23 cellular contexts compared by ENCODE assay signal in the genomic region with DNA sequence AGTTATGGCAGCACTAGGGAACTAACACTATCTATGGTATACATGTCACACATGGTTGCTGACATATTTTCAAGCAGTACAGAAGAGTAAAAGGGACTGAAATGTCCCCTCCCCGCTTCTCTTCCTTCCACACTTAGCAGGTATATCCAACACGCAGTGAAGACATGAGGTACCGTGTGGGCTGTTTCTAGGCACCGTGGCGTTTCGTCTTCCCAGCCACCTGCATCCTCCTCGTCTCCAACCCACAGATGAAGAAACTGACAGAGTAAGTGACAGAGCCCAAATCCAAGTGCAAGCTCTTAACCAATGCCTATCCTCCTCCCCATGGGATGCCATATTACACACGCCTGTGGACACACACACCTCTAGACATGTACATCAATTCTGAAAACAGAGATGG. TPM values are rescaled to one million over a fixed set of nuclear protein-coding genes. Genes with fewer than 3 reads are reported as not detected.
DNase-seq lines count a peak whose midpoint lies in the region; ATAC-seq and TF ChIP-seq lines count a peak whose summit lies in the region.
"Had no signal": no experiment of that assay in that cellular context is flagged by ENCODE, and none has a peak within 500 bp of the region (broad histone marks: within the 10 kb centered on the region; RNA-seq: fewer than 3 reads in every experiment).

No MANE protein-coding gene starts in this region.

- no peak for TF ChIP-seq CTCF in RWPE1 (conservative IDR thresholded peaks at IDR 0.05; ENCODE audit: low read depth)

- peaks cover 14% of the 10 kb centered on the region for H3K4me1 Mint-ChIP-seq in activated T-cell treated with anti-CD3 and anti-CD28 coated beads, Interleukin-2, amount 50 U/mL, for 24 hours (ENCODE audit: low read depth)
- peaks cover 13 to 19% (median 19%) of the 10 kb centered on the region in 3 donors for H3K4me1 Mint-ChIP-seq in T-cell
- H3K4me1 Mint-ChIP-seq in stimulated activated effector memory CD8-positive, alpha-beta T cell treated with anti-CD3 and anti-CD28 coated beads, Interleukin-12 subunit alpha, Interleukin-12 subunit beta, amount 100 ng/mL, for 72 hours = peaks cover 7% of the 10 kb centered on the region

- no peak overlapping the region for H3K4me3 Mint-ChIP-seq in activated T-cell treated with anti-CD3 and anti-CD28 coated beads, Interleukin-2, amount 50 U/mL, for 24 hours
- H3K4me3 Mint-ChIP-seq in T-cell = peak overlapping the region in 1 of 3 donors; percentile 63
- H3K4me3 Mint-ChIP-seq in stimulated activated effector memory CD8-positive, alpha-beta T cell treated with anti-CD3 and anti-CD28 coated beads, Interleukin-12 subunit alpha, Interleukin-12 subunit beta, amount 100 ng/mL, for 72 hours = no peak overlapping the region
- H3K4me3 Mint-ChIP-seq: activated T-cell treated with anti-CD3 and anti-CD28 coated beads, Interleukin-2, amount 50 U/mL, for 72 hours had no signal

- CTCF ChIA-PET in T-cell (lab: Charles Lee) = interaction anchor here in 1 of 2 donors (0.5 kb wide), 1 partner anchor 253 kb away, joined by 7 read pairs; no protein-coding TSS in a partner anchor
- CTCF ChIA-PET in RWPE1 (lab: Yijun Ruan, JAX) = interaction anchor here (1.2 kb wide), 1 partner anchor 9 kb away, joined by 3 read pairs; no protein-coding TSS in a partner anchor

- peak overlapping the region; percentile 72 for H3K27ac Mint-ChIP-seq in activated T-cell treated with anti-CD3 and anti-CD28 coated beads, Interleukin-2, amount 50 U/mL, for 24 hours
- H3K27ac Mint-ChIP-seq in T-cell = peak overlapping the region; percentile 77 to 89
- H3K27ac Mint-ChIP-seq in stimulated activated effector memory CD8-positive, alpha-beta T cell treated with anti-CD3 and anti-CD28 coated beads, Interleukin-12 subunit alpha, Interleukin-12 subunit beta, amount 100 ng/mL, for 72 hours = peak overlapping the region; percentile 45
- H3K27ac Mint-ChIP-seq: activated T-cell treated with anti-CD3 and anti-CD28 coated beads, Interleukin-2, amount 50 U/mL, for 72 hours had no signal

- POLR2A ChIA-PET in T-cell (lab: Charles Lee) = no interaction called here
- POLR2A ChIA-PET in RWPE1 (lab: Yijun Ruan, JAX; ENCODE audit: low non-redundant PET) = no interaction called here

- H3K9me3 Mint-ChIP-seq in activated T-cell treated with anti-CD3 and anti-CD28 coated beads, Interleukin-2, amount 50 U/mL, for 24 hours = no peaks in the 10 kb centered on the region
- no peaks in the 10 kb centered on the region for H3K9me3 Mint-ChIP-seq in T-cell
- no peaks in the 10 kb centered on the region for H3K9me3 Mint-ChIP-seq in stimulated activated effector memory CD8-positive, alpha-beta T cell treated with anti-CD3 and anti-CD28 coated beads, Interleukin-12 subunit alpha, Interleukin-12 subunit beta, amount 100 ng/mL, for 72 hours
- H3K9me3 Mint-ChIP-seq: activated T-cell treated with anti-CD3 and anti-CD28 coated beads, Interleukin-2, amount 50 U/mL, for 72 hours; brain; IgD-negative memory B cell had no signal

- intact Hi-C loops in left cardiac atrium (cut with DNase I) = no loop called here

- H3K27ac ChIP-seq in caudate nucleus (ENCODE audit: low read depth, low read length) = peak overlapping the region; percentile 67
- no peak overlapping the region for H3K27ac ChIP-seq in RWPE1
- H3K27ac ChIP-seq: heart right ventricle, upper lobe of right lung had no signal

- ATAC-seq in T-cell (replicated peaks in 1 of 4) (peak in 1 of 4 experiments; percentile 21), left cardiac atrium (no peak)
- no peak for ATAC-seq in stimulated activated effector memory CD8-positive, alpha-beta T cell treated with anti-CD3 and anti-CD28 coated beads, Interleukin-12 subunit alpha, Interleukin-12 subunit beta, amount 100 ng/mL, for 72 hours
- ATAC-seq: activated T-cell treated with anti-CD3 and anti-CD28 coated beads, Interleukin-2, amount 50 U/mL, for 72 hours; heart right ventricle; PC-3; upper lobe of right lung had no signal

- DNase-seq in activated T-cell treated with anti-CD3 and anti-CD28 coated beads, Interleukin-2, amount 50 U/mL, for 24 hours = no peak
- DNase-seq in activated T-cell treated with anti-CD3 and anti-CD28 coated beads, Interleukin-2, amount 50 U/mL, for 1 hour = no peak
- no peak for DNase-seq in T-cell
- DNase-seq in caudate nucleus (lab: John Stamatoyannopoulos, UW) = peak in 30 of 61 donors; percentile 5 to 80 (median 22)
- no peak for DNase-seq in stimulated activated effector memory CD8-positive, alpha-beta T cell treated with anti-CD3 and anti-CD28 coated beads, Interleukin-12 subunit alpha, Interleukin-12 subunit beta, amount 100 ng/mL, for 72 hours (ENCODE audit: low spot score in 2 of 2)
- no peak for DNase-seq in RWPE1 (ENCODE audit: low spot score)
- no peak for DNase-seq in NCI-H2196 (lab: John Stamatoyannopoulos, UW; ENCODE audit: unreplicated experiment)
- no peak for DNase-seq in left cardiac atrium
- DNase-seq: activated CD4-positive, CD25-positive, alpha-beta regulatory T cell treated with anti-CD3 and anti-CD28 coated beads, Interleukin-2, amount 50 U/mL, for 72 hours; activated T-cell treated with anti-CD3 and anti-CD28 coated beads, Interleukin-2, amount 50 U/mL, for 72 hours; adrenal gland; AML-193; Caco-2; DMS79 treated with DMSO at 0.1 percent for 48 hours; effector CD4-positive, alpha-beta T cell; heart right ventricle; NCI-H446; PC-3; SHP77; stimulated activated CD8-positive, alpha-beta memory T cell treated with anti-CD3 and anti-CD28 coated beads, Interleukin-4, amount 100 ng/mL, for 48 hours; upper lobe of right lung had no signal

- peaks cover 79% of the 10 kb centered on the region for H3K36me3 Mint-ChIP-seq in activated T-cell treated with anti-CD3 and anti-CD28 coated beads, Interleukin-2, amount 50 U/mL, for 24 hours (ENCODE audit: low read depth)
- peaks cover 36% of the 10 kb centered on the region for H3K36me3 Mint-ChIP-seq in T-cell
- H3K36me3 Mint-ChIP-seq in stimulated activated effector memory CD8-positive, alpha-beta T cell treated with anti-CD3 and anti-CD28 coated beads, Interleukin-12 subunit alpha, Interleukin-12 subunit beta, amount 100 ng/mL, for 72 hours = peaks cover 27% of the 10 kb centered on the region

- H3K27me3 Mint-ChIP-seq in activated T-cell treated with anti-CD3 and anti-CD28 coated beads, Interleukin-2, amount 50 U/mL, for 24 hours = no peaks in the 10 kb centered on the region
- H3K27me3 Mint-ChIP-seq in T-cell = no peaks in the 10 kb centered on the region
- H3K27me3 Mint-ChIP-seq: brain, IgD-negative memory B cell had no signal

RNA-seq across cellular contexts. Expression of a gene that starts 32.4 kb away (rescaled TPM):
- 100 to 1,000 TPM in 3 of 5 donors, 10 to 100 TPM in 2; 76.7 to 120 (median 102) TPM for total RNA-seq in T-cell
- 10 to 100 TPM; 14.0 to 15.2 TPM for total RNA-seq in left cardiac atrium

RNA-seq across cellular contexts. Expression of a gene that starts 55.9 kb away (rescaled TPM):
- 10 to 100 TPM; 14.1 to 19.0 (median 15.1) TPM for total RNA-seq in T-cell
- total RNA-seq in left cardiac atrium = 10 to 100 TPM; 47.5 to 48.7 TPM

Comparison
In these comparisons a context has a peak if more than half of its experiments do, and no peak if none do; other contexts are left out.
1. RNA of a gene that starts 32.4 kb away (total RNA-seq): 76.7 to 120 TPM in T-cell; 14.0 to 15.2 TPM in left cardiac atrium; every median in the first group is over 4 times any median in the second.
2. Peak in every context shown above with its lines, with median percentiles within 50 percentile points of each other: H3K27ac Mint-ChIP-seq.